In the genomic region with DNA sequence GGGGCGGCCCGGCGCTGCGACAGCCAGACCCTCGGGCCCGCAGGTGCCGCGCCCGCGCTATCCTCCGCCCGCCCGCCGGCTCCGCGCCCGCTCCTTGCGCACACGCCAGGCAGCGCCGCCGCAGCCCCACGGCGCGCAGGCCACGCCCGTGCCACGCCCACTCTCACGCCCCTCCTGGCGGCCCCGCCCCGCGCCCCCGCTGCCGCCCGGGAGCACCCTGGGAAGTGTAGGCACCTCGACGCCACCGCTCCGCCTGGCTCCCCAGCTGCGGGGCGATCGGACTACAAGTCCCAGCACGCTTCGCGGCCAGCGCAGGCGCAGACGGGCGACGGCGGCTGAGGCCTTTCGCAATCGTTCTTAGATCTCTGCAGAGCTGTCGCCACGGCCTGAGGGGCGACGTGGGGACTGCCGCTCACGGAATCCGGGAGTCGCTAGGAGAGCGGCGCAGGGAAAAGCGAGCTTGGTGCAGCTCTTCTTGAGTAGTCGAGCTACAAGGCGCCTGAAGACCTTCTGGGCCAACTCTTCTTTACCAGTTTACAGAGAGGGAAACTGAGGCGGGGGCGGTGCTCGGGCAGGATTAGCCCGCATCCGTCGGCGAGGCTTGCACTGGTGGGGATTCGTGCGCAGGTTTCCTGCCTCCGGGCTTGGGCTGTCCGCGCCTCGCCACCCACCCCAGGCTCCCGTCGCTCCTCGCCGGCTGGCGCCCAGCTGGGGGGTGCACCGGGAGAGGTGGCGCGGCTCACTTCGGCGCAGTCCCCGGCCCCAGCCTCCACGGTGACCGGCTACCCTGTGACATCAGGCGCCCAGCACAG, we compare ENCODE assay signal across 1 cellular context.
TF ChIP-seq lines count a peak whose summit lies in the region.

TSS of gene ABLIM2 (minus strand) at position 104 of the 812 bp plus-strand sequence. CDS start 124 bp downstream, outside the sequence.

TF ChIP-seq in HepG2, 621 proteins besides CTCF, POLR2A, EP300 and RAD21 (continued from another document and continues in another):
- TF ChIP-seq ZBTB49 (CRISPR knock-in tag; IDR thresholded peaks at IDR 0.05; ENCODE audit: borderline replicate concordance) (no peak), TOPORS (CRISPR knock-in tag; IDR thresholded peaks at IDR 0.05) (peak; percentile 31; the same call in 1 of the 2 replicates), POLR2AphosphoS5 (IDR thresholded peaks at IDR 0.05; ENCODE audit: low read depth, low read length) (peak; percentile 77), ZBTB38 (CRISPR knock-in tag; IDR thresholded peaks at IDR 0.05) (peak; percentile 14; the same call in 1 of the 2 replicates), ZNF777 (CRISPR knock-in tag; IDR thresholded peaks at IDR 0.05) (peak; percentile 50), ZNF543 (CRISPR knock-in tag; IDR thresholded peaks at IDR 0.05) (peak; percentile 64; the same call in 1 of the 2 replicates), ZNF431 (CRISPR knock-in tag; IDR thresholded peaks at IDR 0.05; ENCODE audit: borderline replicate concordance, low read depth) (0 out of 2 replicates have a peak, but pooled peaks have one; percentile 53), ZIK1 (CRISPR knock-in tag; IDR thresholded peaks at IDR 0.05; ENCODE audit: borderline replicate concordance, low read depth) (0 out of 2 replicates have a peak, but pooled peaks have one; percentile 37), ZKSCAN5 (CRISPR knock-in tag; IDR thresholded peaks at IDR 0.05) (no peak), HOXA5 (CRISPR knock-in tag; IDR thresholded peaks at IDR 0.05) (no peak), ZNF607 (CRISPR knock-in tag; IDR thresholded peaks at IDR 0.05; ENCODE audit: borderline replicate concordance) (0 out of 2 replicates have a peak, but pooled peaks have one; percentile 24), YY1 (IDR thresholded peaks at IDR 0.05; ENCODE audit: insufficient read depth, insufficient replicate concordance, low read depth, low read length) (peak; percentile 44), GATAD2A (CRISPR knock-in tag; IDR thresholded peaks at IDR 0.05) (peak; percentile 19; the same call in 1 of the 2 replicates), PAX8 (CRISPR knock-in tag; IDR thresholded peaks at IDR 0.05; ENCODE audit: borderline replicate concordance) (peak; percentile 44; the same call in 1 of the 2 replicates), SKI (IDR thresholded peaks at IDR 0.05; ENCODE audit: partially characterized antibody) (peak; percentile 37), NFYB (CRISPR knock-in tag; IDR thresholded peaks at IDR 0.05) (0 out of 2 replicates have a peak, but pooled peaks have one; percentile 23), ZFX (CRISPR knock-in tag; IDR thresholded peaks at IDR 0.05; ENCODE audit: low read depth) (peak; percentile 79), SIX4 (CRISPR knock-in tag; IDR thresholded peaks at IDR 0.05) (no peak), TSC22D2 (CRISPR knock-in tag; IDR thresholded peaks at IDR 0.05; ENCODE audit: borderline replicate concordance) (no peak), SAP130 (CRISPR knock-in tag; IDR thresholded peaks at IDR 0.05; ENCODE audit: low read depth) (peak; percentile 43; the same call in 1 of the 2 replicates), BRD4 (CRISPR knock-in tag; IDR thresholded peaks at IDR 0.05) (0 out of 2 replicates have a peak, but pooled peaks have one; percentile 37), ZNF772 (CRISPR knock-in tag; IDR thresholded peaks at IDR 0.05) (peak; percentile 23; the same call in 1 of the 2 replicates), AKAP8 (CRISPR knock-in tag; IDR thresholded peaks at IDR 0.05) (no peak), ZNF253 (CRISPR knock-in tag; IDR thresholded peaks at IDR 0.05; ENCODE audit: borderline replicate concordance) (no peak), PLRG1 (conservative IDR thresholded peaks at IDR 0.05) (no peak), ZNF550 (CRISPR knock-in tag; IDR thresholded peaks at IDR 0.05; ENCODE audit: borderline replicate concordance) (no peak), CEBPG (CRISPR knock-in tag; IDR thresholded peaks at IDR 0.05) (peak; percentile 99), POLR2G (IDR thresholded peaks at IDR 0.05; ENCODE audit: low read depth, low read length) (peak; percentile 77), ZBTB39 (CRISPR knock-in tag; IDR thresholded peaks at IDR 0.05) (no peak; the same call in 1 of the 2 replicates), ISL2 (CRISPR knock-in tag; IDR thresholded peaks at IDR 0.05) (peak; percentile 68), ZNF660 (CRISPR knock-in tag; IDR thresholded peaks at IDR 0.05; ENCODE audit: borderline replicate concordance, low read depth) (no peak), BORCS8-MEF2B (CRISPR knock-in tag; IDR thresholded peaks at IDR 0.05) (0 out of 2 replicates have a peak, but pooled peaks have one; percentile 50), TCF12 (IDR thresholded peaks at IDR 0.05) (no peak), TCF12 (CRISPR knock-in tag; IDR thresholded peaks at IDR 0.05) (no peak), ZBTB21 (CRISPR knock-in tag; IDR thresholded peaks at IDR 0.05) (no peak)
- TF ChIP-seq, protein P1, sequence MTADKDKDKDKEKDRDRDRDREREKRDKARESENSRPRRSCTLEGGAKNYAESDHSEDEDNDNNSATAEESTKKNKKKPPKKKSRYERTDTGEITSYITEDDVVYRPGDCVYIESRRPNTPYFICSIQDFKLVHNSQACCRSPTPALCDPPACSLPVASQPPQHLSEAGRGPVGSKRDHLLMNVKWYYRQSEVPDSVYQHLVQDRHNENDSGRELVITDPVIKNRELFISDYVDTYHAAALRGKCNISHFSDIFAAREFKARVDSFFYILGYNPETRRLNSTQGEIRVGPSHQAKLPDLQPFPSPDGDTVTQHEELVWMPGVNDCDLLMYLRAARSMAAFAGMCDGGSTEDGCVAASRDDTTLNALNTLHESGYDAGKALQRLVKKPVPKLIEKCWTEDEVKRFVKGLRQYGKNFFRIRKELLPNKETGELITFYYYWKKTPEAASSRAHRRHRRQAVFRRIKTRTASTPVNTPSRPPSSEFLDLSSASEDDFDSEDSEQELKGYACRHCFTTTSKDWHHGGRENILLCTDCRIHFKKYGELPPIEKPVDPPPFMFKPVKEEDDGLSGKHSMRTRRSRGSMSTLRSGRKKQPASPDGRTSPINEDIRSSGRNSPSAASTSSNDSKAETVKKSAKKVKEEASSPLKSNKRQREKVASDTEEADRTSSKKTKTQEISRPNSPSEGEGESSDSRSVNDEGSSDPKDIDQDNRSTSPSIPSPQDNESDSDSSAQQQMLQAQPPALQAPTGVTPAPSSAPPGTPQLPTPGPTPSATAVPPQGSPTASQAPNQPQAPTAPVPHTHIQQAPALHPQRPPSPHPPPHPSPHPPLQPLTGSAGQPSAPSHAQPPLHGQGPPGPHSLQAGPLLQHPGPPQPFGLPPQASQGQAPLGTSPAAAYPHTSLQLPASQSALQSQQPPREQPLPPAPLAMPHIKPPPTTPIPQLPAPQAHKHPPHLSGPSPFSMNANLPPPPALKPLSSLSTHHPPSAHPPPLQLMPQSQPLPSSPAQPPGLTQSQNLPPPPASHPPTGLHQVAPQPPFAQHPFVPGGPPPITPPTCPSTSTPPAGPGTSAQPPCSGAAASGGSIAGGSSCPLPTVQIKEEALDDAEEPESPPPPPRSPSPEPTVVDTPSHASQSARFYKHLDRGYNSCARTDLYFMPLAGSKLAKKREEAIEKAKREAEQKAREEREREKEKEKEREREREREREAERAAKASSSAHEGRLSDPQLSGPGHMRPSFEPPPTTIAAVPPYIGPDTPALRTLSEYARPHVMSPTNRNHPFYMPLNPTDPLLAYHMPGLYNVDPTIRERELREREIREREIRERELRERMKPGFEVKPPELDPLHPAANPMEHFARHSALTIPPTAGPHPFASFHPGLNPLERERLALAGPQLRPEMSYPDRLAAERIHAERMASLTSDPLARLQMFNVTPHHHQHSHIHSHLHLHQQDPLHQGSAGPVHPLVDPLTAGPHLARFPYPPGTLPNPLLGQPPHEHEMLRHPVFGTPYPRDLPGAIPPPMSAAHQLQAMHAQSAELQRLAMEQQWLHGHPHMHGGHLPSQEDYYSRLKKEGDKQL (CRISPR knock-in tag; IDR thresholded peaks at IDR 0.05; ENCODE audit: low read depth): no peak
- TF ChIP-seq, protein P2, sequence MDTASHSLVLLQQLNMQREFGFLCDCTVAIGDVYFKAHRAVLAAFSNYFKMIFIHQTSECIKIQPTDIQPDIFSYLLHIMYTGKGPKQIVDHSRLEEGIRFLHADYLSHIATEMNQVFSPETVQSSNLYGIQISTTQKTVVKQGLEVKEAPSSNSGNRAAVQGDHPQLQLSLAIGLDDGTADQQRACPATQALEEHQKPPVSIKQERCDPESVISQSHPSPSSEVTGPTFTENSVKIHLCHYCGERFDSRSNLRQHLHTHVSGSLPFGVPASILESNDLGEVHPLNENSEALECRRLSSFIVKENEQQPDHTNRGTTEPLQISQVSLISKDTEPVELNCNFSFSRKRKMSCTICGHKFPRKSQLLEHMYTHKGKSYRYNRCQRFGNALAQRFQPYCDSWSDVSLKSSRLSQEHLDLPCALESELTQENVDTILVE (CRISPR knock-in tag; IDR thresholded peaks at IDR 0.05): 0 out of 2 replicates have a peak, but pooled peaks have one; percentile 29
- TF ChIP-seq, protein P3, sequence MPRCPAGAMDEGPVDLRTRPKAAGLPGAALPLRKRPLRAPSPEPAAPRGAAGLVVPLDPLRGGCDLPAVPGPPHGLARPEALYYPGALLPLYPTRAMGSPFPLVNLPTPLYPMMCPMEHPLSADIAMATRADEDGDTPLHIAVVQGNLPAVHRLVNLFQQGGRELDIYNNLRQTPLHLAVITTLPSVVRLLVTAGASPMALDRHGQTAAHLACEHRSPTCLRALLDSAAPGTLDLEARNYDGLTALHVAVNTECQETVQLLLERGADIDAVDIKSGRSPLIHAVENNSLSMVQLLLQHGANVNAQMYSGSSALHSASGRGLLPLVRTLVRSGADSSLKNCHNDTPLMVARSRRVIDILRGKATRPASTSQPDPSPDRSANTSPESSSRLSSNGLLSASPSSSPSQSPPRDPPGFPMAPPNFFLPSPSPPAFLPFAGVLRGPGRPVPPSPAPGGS (CRISPR knock-in tag; IDR thresholded peaks at IDR 0.05): peak; percentile 64
- TF ChIP-seq, protein P4, sequence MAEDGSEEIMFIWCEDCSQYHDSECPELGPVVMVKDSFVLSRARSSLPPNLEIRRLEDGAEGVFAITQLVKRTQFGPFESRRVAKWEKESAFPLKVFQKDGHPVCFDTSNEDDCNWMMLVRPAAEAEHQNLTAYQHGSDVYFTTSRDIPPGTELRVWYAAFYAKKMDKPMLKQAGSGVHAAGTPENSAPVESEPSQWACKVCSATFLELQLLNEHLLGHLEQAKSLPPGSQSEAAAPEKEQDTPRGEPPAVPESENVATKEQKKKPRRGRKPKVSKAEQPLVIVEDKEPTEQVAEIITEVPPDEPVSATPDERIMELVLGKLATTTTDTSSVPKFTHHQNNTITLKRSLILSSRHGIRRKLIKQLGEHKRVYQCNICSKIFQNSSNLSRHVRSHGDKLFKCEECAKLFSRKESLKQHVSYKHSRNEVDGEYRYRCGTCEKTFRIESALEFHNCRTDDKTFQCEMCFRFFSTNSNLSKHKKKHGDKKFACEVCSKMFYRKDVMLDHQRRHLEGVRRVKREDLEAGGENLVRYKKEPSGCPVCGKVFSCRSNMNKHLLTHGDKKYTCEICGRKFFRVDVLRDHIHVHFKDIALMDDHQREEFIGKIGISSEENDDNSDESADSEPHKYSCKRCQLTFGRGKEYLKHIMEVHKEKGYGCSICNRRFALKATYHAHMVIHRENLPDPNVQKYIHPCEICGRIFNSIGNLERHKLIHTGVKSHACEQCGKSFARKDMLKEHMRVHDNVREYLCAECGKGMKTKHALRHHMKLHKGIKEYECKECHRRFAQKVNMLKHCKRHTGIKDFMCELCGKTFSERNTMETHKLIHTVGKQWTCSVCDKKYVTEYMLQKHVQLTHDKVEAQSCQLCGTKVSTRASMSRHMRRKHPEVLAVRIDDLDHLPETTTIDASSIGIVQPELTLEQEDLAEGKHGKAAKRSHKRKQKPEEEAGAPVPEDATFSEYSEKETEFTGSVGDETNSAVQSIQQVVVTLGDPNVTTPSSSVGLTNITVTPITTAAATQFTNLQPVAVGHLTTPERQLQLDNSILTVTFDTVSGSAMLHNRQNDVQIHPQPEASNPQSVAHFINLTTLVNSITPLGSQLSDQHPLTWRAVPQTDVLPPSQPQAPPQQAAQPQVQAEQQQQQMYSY (CRISPR knock-in tag; IDR thresholded peaks at IDR 0.05): no peak
